ENCODE assay signal across 1 cellular context in genomic region chr7:81871606-81872265, GRCh38.
TF ChIP-seq lines count a peak whose summit lies in the region.

No MANE protein-coding gene starts in this region.

TF ChIP-seq in H1, 55 proteins besides CTCF, POLR2A, EP300 and RAD21:
- TF ChIP-seq BCL11A (IDR thresholded peaks at IDR 0.05; ENCODE audit: low read depth in 2 of 2, low read length in 2 of 2) (no peak), YY1 (IDR thresholded peaks at IDR 0.05; ENCODE audit: low read depth, low read length) (no peak), JUN (IDR thresholded peaks at IDR 0.05; ENCODE audit: low read depth, low read length) (no peak), EGR1 (IDR thresholded peaks at IDR 0.05; ENCODE audit: borderline replicate concordance, low read depth, low read length) (no peak), NANOG (IDR thresholded peaks at IDR 0.05; ENCODE audit: insufficient read depth, low read depth, low read length, poor library complexity, severe bottlenecking) (no peak), E2F6 (IDR thresholded peaks at IDR 0.05) (no peak), CBX8 (IDR thresholded peaks at IDR 0.05; ENCODE audit: borderline replicate concordance, low read depth, low read length) (no peak), CEBPB (IDR thresholded peaks at IDR 0.05; ENCODE audit: low read depth, low read length) (no peak), BACH1 (IDR thresholded peaks at IDR 0.05; ENCODE audit: low read length) (no peak), TEAD4 (IDR thresholded peaks at IDR 0.05; ENCODE audit: low read depth, low read length) (no peak), SP4 (IDR thresholded peaks at IDR 0.05; ENCODE audit: low read length) (no peak), FOSL1 (IDR thresholded peaks at IDR 0.05; ENCODE audit: insufficient read depth, low read depth, low read length) (no peak), MAFK (IDR thresholded peaks at IDR 0.05; ENCODE audit: low read depth, low read length) (no peak)
